ENCODE assay signal across 20 cellular contexts in genomic region chr15:64500695-64501395, GRCh38. TPM values are rescaled to one million over a fixed set of nuclear protein-coding genes. Genes with fewer than 3 reads are reported as not detected.
DNase-seq lines count a peak whose midpoint lies in the region; ATAC-seq and TF ChIP-seq lines count a peak whose summit lies in the region.
"Had no signal": no experiment of that assay in that cellular context is flagged by ENCODE, and none has a peak within 500 bp of the region (broad histone marks: within the 10 kb centered on the region; RNA-seq: fewer than 3 reads in every experiment).

No MANE protein-coding gene starts in this region.

- POLR2A ChIA-PET in SK-N-SH (lab: Yijun Ruan, JAX), result interaction anchor here (0.7 to 1.0 kb wide), 2 partner anchors 13 to 40 kb away, joined by 3 read pairs; no protein-coding TSS in a partner anchor
- POLR2A ChIA-PET in Caco-2 (lab: Charles Lee), result no interaction called here

- TF ChIP-seq EP300 in SK-N-SH (IDR thresholded peaks at IDR 0.05; ENCODE audit: borderline replicate concordance in 1 of 2, low read depth in 1 of 2, low read length in 1 of 2), result peak in 1 of 2 experiments; percentile 13; a peak in 1 of 4 replicates

- intact Hi-C loops in Caco-2 (cut with micrococcal nuclease; ENCODE audit: unreplicated experiment), result no loop called here

- H4K20me1 ChIP-seq in SK-N-SH (ENCODE audit: insufficient read depth) (peaks cover 44% of the 10 kb centered on the region), osteoblast (ENCODE audit: insufficient read depth, low read length) (peaks cover 35% of the 10 kb centered on the region)

- H3K79me2 ChIP-seq in SK-N-SH (ENCODE audit: insufficient read depth), result peaks cover 94% of the 10 kb centered on the region
- H3K79me2 ChIP-seq in osteoblast (ENCODE audit: insufficient read depth, low read length), result peaks cover 88% of the 10 kb centered on the region

- ATAC-seq in activated T-cell treated with anti-CD3 and anti-CD28 coated beads, Interleukin-2, amount 50 U/mL, for 72 hours (replicated peaks in 1 of 2), result no peak
- ATAC-seq in esophagus mucosa, result no peak
- ATAC-seq: GM23338, upper lobe of right lung had no signal

- H3K9me2 ChIP-seq in SK-N-SH, result no peaks in the 10 kb centered on the region

- H3K9me3 Mint-ChIP-seq in activated T-cell treated with anti-CD3 and anti-CD28 coated beads, Interleukin-2, amount 50 U/mL, for 72 hours, result no peaks in the 10 kb centered on the region
- no peaks in the 10 kb centered on the region for H3K9me3 Mint-ChIP-seq in endothelial cell (ENCODE audit: unreplicated experiment)
- no peaks in the 10 kb centered on the region for H3K9me3 Mint-ChIP-seq in Caco-2 (ENCODE audit: unreplicated experiment)
- H3K9me3 Mint-ChIP-seq: activated CD4-positive, alpha-beta memory T cell treated with anti-CD3 and anti-CD28 coated beads, Interleukin-2, amount 10 ng/mL, durations not matched to agents 7 days and 5 days; activated T-helper 1 cell treated with anti-CD3 and anti-CD28 coated beads, Interleukin-12 subunit alpha, Interleukin-12 subunit beta, Interleukin-2, Interleukin-4 antibody, amounts not matched to agents 30 ng/mL and 10 ng/mL and 1 ng/mL, durations not matched to agents 14 hours and 24 hours and 36 hours; GM23338 had no signal

- H3K27me3 Mint-ChIP-seq in activated T-cell treated with anti-CD3 and anti-CD28 coated beads, Interleukin-2, amount 50 U/mL, for 72 hours (ENCODE audit: low read depth), result no peaks in the 10 kb centered on the region
- H3K27me3 Mint-ChIP-seq in endothelial cell (ENCODE audit: unreplicated experiment) (peaks cover 6% of the 10 kb centered on the region), Caco-2 (ENCODE audit: insufficient read depth, unreplicated experiment) (no peaks in the 10 kb centered on the region)
- H3K27me3 Mint-ChIP-seq: activated CD4-positive, alpha-beta memory T cell treated with anti-CD3 and anti-CD28 coated beads, Interleukin-2, amount 10 ng/mL, durations not matched to agents 7 days and 5 days had no signal

- peaks cover 10% of the 10 kb centered on the region for H3F3A ChIP-seq in SK-N-SH (replicated peaks; ENCODE audit: insufficient read depth)

- no peak for DNase-seq in activated T-cell treated with anti-CD3 and anti-CD28 coated beads, Interleukin-2, amount 50 U/mL, for 72 hours
- no peak for DNase-seq in activated T-cell treated with anti-CD3 and anti-CD28 coated beads, Interleukin-2, amount 50 U/mL, for 48 hours
- peak; percentile 46 for DNase-seq in SK-N-SH
- no peak for DNase-seq in endothelial cell (ENCODE audit: low spot score)
- no peak for DNase-seq in substantia nigra (lab: John Stamatoyannopoulos, UW)
- no peak for DNase-seq in osteoblast (ENCODE audit: insufficient read length, low spot score, missing footprints)
- no peak for DNase-seq in Caco-2
- DNase-seq: activated CD4-positive, alpha-beta memory T cell treated with anti-CD3 and anti-CD28 coated beads, Interleukin-2, amount 10 ng/mL, durations not matched to agents 7 days and 5 days; amniotic stem cell; hypothalamus; mesendoderm; NCI-H2227 treated with DMSO at 0.1 percent for 48 hours; NK-92 treated with Interleukin-12 subunit alpha and Interleukin-12 subunit beta, amount 100 ng/mL, for 24 hours; stimulated activated CD4-positive, alpha-beta T cell treated with anti-CD3 and anti-CD28 coated beads, Interleukin-15, amount 100 ng/mL, for 24 hours; stimulated activated naive CD4-positive, alpha-beta T cell; upper lobe of right lung had no signal

- H2AFZ ChIP-seq in SK-N-SH (ENCODE audit: low read depth) (no peak overlapping the region), osteoblast (ENCODE audit: low read length) (no peak overlapping the region)
- H2AFZ ChIP-seq: GM23338 had no signal

- H3K9me3 ChIP-seq in SK-N-SH (no peaks in the 10 kb centered on the region), osteoblast (ENCODE audit: low read depth, low read length) (no peaks in the 10 kb centered on the region), Caco-2 (no peaks in the 10 kb centered on the region)
- H3K9me3 ChIP-seq: right atrium auricular region, upper lobe of right lung had no signal

- H3K4me2 ChIP-seq in SK-N-SH (no peak overlapping the region), osteoblast (ENCODE audit: insufficient read depth, low read length) (no peak overlapping the region)
- H3K4me2 ChIP-seq: GM23338 had no signal

- no peak overlapping the region for H3K4me3 Mint-ChIP-seq in activated T-cell treated with anti-CD3 and anti-CD28 coated beads, Interleukin-2, amount 50 U/mL, for 72 hours
- H3K4me3 Mint-ChIP-seq in endothelial cell (ENCODE audit: unreplicated experiment) (no peak overlapping the region), Caco-2 (ENCODE audit: unreplicated experiment) (no peak overlapping the region)
- H3K4me3 Mint-ChIP-seq: activated CD4-positive, alpha-beta memory T cell treated with anti-CD3 and anti-CD28 coated beads, Interleukin-2, amount 10 ng/mL, durations not matched to agents 7 days and 5 days; activated T-helper 1 cell treated with anti-CD3 and anti-CD28 coated beads, Interleukin-12 subunit alpha, Interleukin-12 subunit beta, Interleukin-2, Interleukin-4 antibody, amounts not matched to agents 30 ng/mL and 10 ng/mL and 1 ng/mL, durations not matched to agents 14 hours and 24 hours and 36 hours; GM23338 had no signal

- H3K27me3 ChIP-seq in SK-N-SH (ENCODE audit: insufficient read depth) (no peaks in the 10 kb centered on the region), osteoblast (ENCODE audit: insufficient read depth, low read length) (no peaks in the 10 kb centered on the region), Caco-2 (replicated peaks; ENCODE audit: control insufficient read depth, insufficient read depth, low read length) (no peaks in the 10 kb centered on the region)
- H3K27me3 ChIP-seq: right atrium auricular region, upper lobe of right lung had no signal

- no TSS peak for BruUV-seq in Caco-2 (replicated peaks; lab: Mats Ljungman, UMichigan)

- CTCF ChIA-PET in SK-N-SH (lab: Yijun Ruan, JAX) (interaction anchor here (0.8 to 2.1 kb wide), 2 partner anchors 181 to 227 kb away, joined by 3 to 8 read pairs; no protein-coding TSS in a partner anchor), Caco-2 (lab: Charles Lee) (no interaction called here)

- no peak for TF ChIP-seq RAD21 in SK-N-SH (IDR thresholded peaks at IDR 0.05; ENCODE audit: low read length)

- H3K36me3 ChIP-seq in SK-N-SH (replicated peaks in 1 of 2; ENCODE audit: control insufficient read depth in 1 of 2, insufficient read depth in 2 of 2, low read length in 1 of 2) (peaks cover 20 to 35% of the 10 kb centered on the region in 2 experiments), osteoblast (ENCODE audit: insufficient read depth, low read length) (peaks cover 13% of the 10 kb centered on the region), Caco-2 (ENCODE audit: control insufficient read depth, insufficient read depth, low read length) (peaks cover 5% of the 10 kb centered on the region; the same call in 1 of the 2 replicates)

- peak overlapping the region; percentile 1 for H3K27ac Mint-ChIP-seq in activated T-cell treated with anti-CD3 and anti-CD28 coated beads, Interleukin-2, amount 50 U/mL, for 72 hours
- H3K27ac Mint-ChIP-seq in endothelial cell (ENCODE audit: unreplicated experiment) (peak overlapping the region; percentile 75), Caco-2 (ENCODE audit: unreplicated experiment) (no peak overlapping the region)
- H3K27ac Mint-ChIP-seq: activated CD4-positive, alpha-beta memory T cell treated with anti-CD3 and anti-CD28 coated beads, Interleukin-2, amount 10 ng/mL, durations not matched to agents 7 days and 5 days; GM23338 had no signal

- WGBS in SK-N-SH (ENCODE audit: low lambda C conversion rate), result 28% methylated on average over 3 of the region's 3 CpGs

- TF ChIP-seq CTCF in SK-N-SH (IDR thresholded peaks at IDR 0.05) (no peak), endothelial cell (IDR thresholded peaks at IDR 0.05; ENCODE audit: unreplicated experiment) (no peak), osteoblast (IDR thresholded peaks at IDR 0.05; ENCODE audit: extremely low read depth, low read depth, low read length) (no peak), Caco-2 (IDR thresholded peaks at IDR 0.05; ENCODE audit: insufficient read depth in 1 of 2, low read depth in 1 of 2, low read length in 1 of 2, severe bottlenecking in 1 of 2, unreplicated experiment in 1 of 2) (no peak)

- H3K9ac ChIP-seq in SK-N-SH, result no peak overlapping the region

- H3K4me1 ChIP-seq in SK-N-SH (ENCODE audit: control insufficient read depth in 1 of 2, insufficient read depth in 2 of 2, low read depth in 1 of 2, low read length in 1 of 2) (peaks cover 14 to 36% of the 10 kb centered on the region in 2 experiments), osteoblast (ENCODE audit: insufficient read depth, low read length) (peaks cover 14% of the 10 kb centered on the region), Caco-2 (no peaks in the 10 kb centered on the region)

- H3K36me3 Mint-ChIP-seq in activated T-cell treated with anti-CD3 and anti-CD28 coated beads, Interleukin-2, amount 50 U/mL, for 72 hours (ENCODE audit: insufficient read depth in 2 of 2), result peaks cover 7 to 25% of the 10 kb centered on the region in 2 donors
- H3K36me3 Mint-ChIP-seq in endothelial cell (ENCODE audit: low read depth, unreplicated experiment), result peaks cover 27% of the 10 kb centered on the region
- peaks cover 27% of the 10 kb centered on the region for H3K36me3 Mint-ChIP-seq in Caco-2 (ENCODE audit: insufficient read depth, unreplicated experiment)

- H3K27ac ChIP-seq in SK-N-SH (ENCODE audit: low read depth in 2 of 2, low read length in 1 of 2) (peak overlapping the region; percentile 77 to 78; a peak in 3 of 4 replicates), substantia nigra (ENCODE audit: low read depth, low read length, poor library complexity, severe bottlenecking) (peak overlapping the region; percentile 54), osteoblast (ENCODE audit: low read depth, low read length) (no peak overlapping the region)
- H3K27ac ChIP-seq: right atrium auricular region, upper lobe of right lung had no signal

- H3K4me1 Mint-ChIP-seq in activated T-cell treated with anti-CD3 and anti-CD28 coated beads, Interleukin-2, amount 50 U/mL, for 72 hours (ENCODE audit: low read depth), result peaks cover 75% of the 10 kb centered on the region
- H3K4me1 Mint-ChIP-seq in endothelial cell (ENCODE audit: unreplicated experiment) (peaks cover 29% of the 10 kb centered on the region), Caco-2 (ENCODE audit: low read depth, unreplicated experiment) (peaks cover 13% of the 10 kb centered on the region)

- H3K4me3 ChIP-seq in SK-N-SH (ENCODE audit: low read depth in 2 of 2, low read length in 1 of 2) (no peak overlapping the region), osteoblast (ENCODE audit: insufficient read depth, low read length) (no peak overlapping the region), Caco-2 (ENCODE audit: low read depth, low read length) (no peak overlapping the region)
- H3K4me3 ChIP-seq: GM23338, right atrium auricular region, upper lobe of right lung had no signal

TF ChIP-seq in SK-N-SH, 30 proteins besides CTCF, POLR2A, EP300 and RAD21 (continues in another document):
- no peak for TF ChIP-seq JUND (IDR thresholded peaks at IDR 0.05)

RNA-seq across cellular contexts. Expression of gene ZNF609, which starts 40.5 kb away (rescaled TPM):
- 10 to 100 TPM; 43.9 to 52.6 TPM for total RNA-seq in activated T-cell treated with anti-CD3 and anti-CD28 coated beads, Interleukin-2, amount 50 U/mL, for 72 hours
- polyA plus RNA-seq in SK-N-SH (2012; rRNA removed), result 10.3 and 12.6 TPM in 2 replicates
- 9.7 and 10.8 TPM in 2 replicates for polyA plus RNA-seq in SK-N-SH (2012; cell fraction: cytosol; rRNA removed)
- 14.9 and 19.1 TPM in 2 replicates for polyA plus RNA-seq in SK-N-SH (2012; cell fraction: nucleus; rRNA removed)
- total RNA-seq in endothelial cell (ENCODE audit: unreplicated experiment) (41.2 TPM), osteoblast (20.6 and 20.9 TPM in 2 replicates), Caco-2 (2022) (30.1 and 34.0 TPM in 2 replicates), esophagus mucosa (17.9 TPM)
